ENCODE assay signal across 8 cellular contexts in the genomic region with DNA sequence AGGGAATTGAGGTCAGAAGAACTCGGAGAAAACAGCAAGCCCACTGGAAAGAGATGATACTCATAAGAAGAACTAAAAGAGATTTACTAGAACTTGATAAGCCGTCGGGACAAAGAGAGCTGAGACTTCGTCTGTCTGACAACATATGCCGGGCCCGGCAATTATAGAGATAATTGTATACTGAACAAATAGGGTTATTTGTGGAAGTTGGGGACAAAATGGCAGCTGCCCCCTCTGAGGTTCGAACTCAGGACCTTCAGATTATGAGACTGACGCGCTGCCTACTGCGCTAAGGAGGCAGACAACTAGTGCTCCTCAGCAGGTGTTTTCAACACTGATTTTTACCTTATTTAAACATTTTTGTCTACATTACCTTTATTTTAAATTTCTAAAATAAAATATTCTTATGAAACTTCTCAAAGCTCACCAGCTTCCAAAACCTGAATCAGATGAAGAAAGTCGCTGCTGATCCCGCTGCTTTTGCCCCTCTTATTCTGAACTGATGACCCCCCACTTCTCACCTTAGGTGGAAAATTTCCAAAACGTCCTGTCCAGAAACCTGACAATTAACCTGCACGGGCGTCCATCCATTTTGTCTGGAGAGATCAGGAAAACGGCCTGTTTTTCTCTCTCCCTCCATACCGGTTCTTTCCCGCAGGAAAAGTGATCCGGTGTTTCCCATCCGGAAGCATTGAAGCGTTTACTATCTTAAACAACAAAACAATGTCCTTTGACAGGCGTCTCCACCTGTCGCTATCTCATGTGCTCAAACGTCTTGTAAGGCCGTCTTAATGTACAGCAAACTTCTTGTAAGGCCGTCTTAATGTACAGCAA.
DNase-seq lines count a peak whose midpoint lies in the region; ATAC-seq and TF ChIP-seq lines count a peak whose summit lies in the region.

No MANE protein-coding gene starts in this region.

- H3K27ac ChIP-seq in MM.1S (ENCODE audit: low read length): no peak overlapping the region
- no peak overlapping the region for H3K27ac ChIP-seq in skin epidermis

- H3K9me2 ChIP-seq in MM.1S (replicated peaks; ENCODE audit: insufficient read depth, low read length): no peaks in the 10 kb centered on the region

- H3K4me1 ChIP-seq in MM.1S (ENCODE audit: low read length): no peaks in the 10 kb centered on the region

- H3K4me3 ChIP-seq in AG04449 (ENCODE audit: low read depth, low read length) (peak overlapping the region; percentile 63), MM.1S (ENCODE audit: low read length) (peak overlapping the region; percentile 43; the same call in 1 of the 2 replicates), iPS-11a (ENCODE audit: low read depth, low read length) (peak overlapping the region; percentile 85), skin epidermis (peak overlapping the region in 5 of 7 experiments; percentile 0 to 31 (median 15))

- no peak overlapping the region for H3K9ac ChIP-seq in MM.1S (ENCODE audit: low read length)

- no peaks in the 10 kb centered on the region for H3F3A ChIP-seq in MM.1S (ENCODE audit: insufficient read depth, low read length)

- CTCF ChIA-PET in AG04449 (lab: Yijun Ruan, JAX): interaction anchor here (1.2 kb wide), 2 partner anchors 13 to 115 kb away, joined by 3 to 4 read pairs; no protein-coding TSS in a partner anchor

- peak overlapping the region; percentile 40 for H3K4me2 ChIP-seq in MM.1S (ENCODE audit: low read depth, low read length)

- no peaks in the 10 kb centered on the region for H3K79me2 ChIP-seq in MM.1S (ENCODE audit: low read length)

- POLR2A ChIA-PET in AG04449 (lab: Yijun Ruan, JAX): interaction anchor here (0.9 kb wide), 1 partner anchor 58 kb away, joined by 3 read pairs; no protein-coding TSS in a partner anchor

- 0 out of 2 replicates have a peak overlapping the region, but pooled peaks have one; percentile 24 for H2AFZ ChIP-seq in MM.1S (ENCODE audit: low read length)

- TF ChIP-seq CTCF in AG04449 (IDR thresholded peaks at IDR 0.05; ENCODE audit: insufficient read depth, low read length, missing control alignments) (no peak), MM.1S (IDR thresholded peaks at IDR 0.05; ENCODE audit: low read length) (no peak)

- no peaks in the 10 kb centered on the region for H4K20me1 ChIP-seq in MM.1S (ENCODE audit: insufficient read depth, low read length)

- DNase-seq in AG04449 (ENCODE audit: low read depth, low spot score): peak; percentile 28
- DNase-seq in GM19238 (ENCODE audit: insufficient read length, low spot score): peak; percentile 50
- DNase-seq in MM.1S: peak; percentile 55
- peak; percentile 50 for DNase-seq in SW480 (ENCODE audit: low spot score)
- peak; percentile 52 for DNase-seq in amniotic epithelial cell (ENCODE audit: low read depth)

- H3K36me3 ChIP-seq in MM.1S (replicated peaks; ENCODE audit: insufficient read depth, low read length): no peaks in the 10 kb centered on the region

- no peak for ATAC-seq in GM21367 (IDR thresholded peaks at IDR 0.05; ENCODE audit: unreplicated experiment)

- no peaks in the 10 kb centered on the region for H3K27me3 ChIP-seq in MM.1S (replicated peaks; ENCODE audit: insufficient read depth, low read length)

- H3K9me3 ChIP-seq in MM.1S (replicated peaks; ENCODE audit: insufficient read depth, low read length): no peaks in the 10 kb centered on the region

Comparison
In these comparisons a context has a peak if more than half of its experiments do, and no peak if none do; other contexts are left out.
1. H3K4me3 ChIP-seq: peak in every context shown above with its lines; median percentile 85 in iPS-11a; 63 in AG04449; 43 in MM.1S; 15 in skin epidermis.